In genomic region chrX:68710870-68711576, GRCh38 we compare ENCODE assay signal across 9 cellular contexts.
DNase-seq lines count a peak whose midpoint lies in the region; ATAC-seq and TF ChIP-seq lines count a peak whose summit lies in the region.
"Had no signal": no experiment of that assay in that cellular context is flagged by ENCODE, and none has a peak within 500 bp of the region (broad histone marks: within the 10 kb centered on the region; RNA-seq: fewer than 3 reads in every experiment).

No MANE protein-coding gene starts in this region.

- no peak overlapping the region for H2AFZ ChIP-seq in GM23338

- H3K4me1 ChIP-seq in GM23338 (ENCODE audit: insufficient read depth): 0 out of 2 replicates have a peak, but pooled peaks cover 12% of the 10 kb centered on the region
- no peaks in the 10 kb centered on the region for H3K4me1 ChIP-seq in Peyer's patch
- H3K4me1 ChIP-seq in esophagus muscularis mucosa: peaks cover 0 to 5% (median 4%) of the 10 kb centered on the region in 4 donors

- no peaks in the 10 kb centered on the region for H3K27me3 ChIP-seq in GM23338 (ENCODE audit: insufficient read depth)
- H3K27me3 ChIP-seq in Peyer's patch: no peaks in the 10 kb centered on the region
- H3K27me3 ChIP-seq in esophagus muscularis mucosa: no peaks in the 10 kb centered on the region

- TF ChIP-seq CTCF in GM23338 (conservative IDR thresholded peaks at IDR 0.05; ENCODE audit: low read depth in 2 of 2): peak; percentile 62 to 83
- TF ChIP-seq CTCF in Peyer's patch (IDR thresholded peaks at IDR 0.05): peak in 4 of 6 experiments; percentile 23 to 56 (median 52)
- peak; percentile 22 to 42 (median 24) for TF ChIP-seq CTCF in esophagus muscularis mucosa (IDR thresholded peaks at IDR 0.05)
- peak; percentile 73 for TF ChIP-seq CTCF in progenitor cell of endocrine pancreas (IDR thresholded peaks at IDR 0.05; ENCODE audit: unreplicated experiment)

- intact Hi-C loops in esophagus muscularis mucosa (cut with DNase I): loop anchor here (10.0 kb wide), 1 partner anchor 206 kb away; no protein-coding TSS in a partner anchor

- H3K27me3 Mint-ChIP-seq in GM23338 (ENCODE audit: insufficient read depth, low read depth, poor library complexity): no peaks in the 10 kb centered on the region
- H3K27me3 Mint-ChIP-seq in progenitor cell of endocrine pancreas: no peaks in the 10 kb centered on the region

- peak; percentile 17 to 60 for DNase-seq in NCI-H524 (lab: John Stamatoyannopoulos, UW)
- no peak for DNase-seq in NCI-H524 treated with DMSO at 0.1 percent for 48 hours (lab: John Stamatoyannopoulos, UW)
- peak; percentile 76 for DNase-seq in GM23338 (ENCODE audit: low spot score)
- DNase-seq in Peyer's patch: peak in 2 of 3 donors; percentile 49 to 53
- DNase-seq in esophagus muscularis mucosa (ENCODE audit: extremely low spot score): no peak
- DNase-seq in progenitor cell of endocrine pancreas (ENCODE audit: low spot score, unreplicated experiment): peak; percentile 45

- no peaks in the 10 kb centered on the region for H4K20me1 ChIP-seq in GM23338 (replicated peaks; ENCODE audit: insufficient read depth)

- H3K36me3 ChIP-seq in GM23338 (ENCODE audit: insufficient read depth) (no peaks in the 10 kb centered on the region), Peyer's patch (no peaks in the 10 kb centered on the region), esophagus muscularis mucosa (peaks cover 0 to 30% (median 3%) of the 10 kb centered on the region in 4 donors)

- no peaks in the 10 kb centered on the region for H3K9me3 Mint-ChIP-seq in GM23338
- H3K9me3 Mint-ChIP-seq in progenitor cell of endocrine pancreas (ENCODE audit: low read depth): peaks cover 11% of the 10 kb centered on the region

- H3K36me3 Mint-ChIP-seq in GM23338 (ENCODE audit: low read depth) (no peaks in the 10 kb centered on the region; the same call in 2 of the 3 replicates), progenitor cell of endocrine pancreas (ENCODE audit: insufficient read depth) (no peaks in the 10 kb centered on the region)

- peaks cover 15% of the 10 kb centered on the region for H3K4me1 Mint-ChIP-seq in GM23338
- H3K4me1 Mint-ChIP-seq in progenitor cell of endocrine pancreas (ENCODE audit: low read depth): no peaks in the 10 kb centered on the region

- 46% methylated on average over 4 of the region's 4 CpGs for WGBS in esophagus muscularis mucosa

- H3K9me3 ChIP-seq in Peyer's patch (no peaks in the 10 kb centered on the region), esophagus muscularis mucosa (no peaks in the 10 kb centered on the region)

- H3K27ac Mint-ChIP-seq in GM23338 (no peak overlapping the region), progenitor cell of endocrine pancreas (no peak overlapping the region)

- no peaks in the 10 kb centered on the region for H3F3A ChIP-seq in GM23338 (replicated peaks; ENCODE audit: low read depth)

- no peaks in the 10 kb centered on the region for H3K79me2 ChIP-seq in GM23338 (replicated peaks; ENCODE audit: insufficient read depth)

- H3K4me3 Mint-ChIP-seq in GM23338: no peak overlapping the region
- H3K4me3 Mint-ChIP-seq in progenitor cell of endocrine pancreas (ENCODE audit: low read depth): no peak overlapping the region

- ATAC-seq in GM23338: peak; percentile 86
- no peak for ATAC-seq in HG02623 (IDR thresholded peaks at IDR 0.05; ENCODE audit: unreplicated experiment)
- ATAC-seq in HG02763 (IDR thresholded peaks at IDR 0.05; ENCODE audit: unreplicated experiment): no peak

- H3K4me3 ChIP-seq in GM23338 (no peak overlapping the region), Peyer's patch (no peak overlapping the region), esophagus muscularis mucosa (no peak overlapping the region)
- H3K4me3 ChIP-seq: skin epidermis had no signal

- no peak overlapping the region for H3K4me2 ChIP-seq in GM23338

- H3K27ac ChIP-seq in GM23338 (ENCODE audit: low read depth): no peak overlapping the region
- H3K27ac ChIP-seq in Peyer's patch: no peak overlapping the region
- no peak overlapping the region for H3K27ac ChIP-seq in esophagus muscularis mucosa (replicated peaks in 1 of 4)
- H3K27ac ChIP-seq: skin epidermis had no signal

- TF ChIP-seq EP300 in esophagus muscularis mucosa (IDR thresholded peaks at IDR 0.05): no peak

- H3K9me2 ChIP-seq in GM23338 (ENCODE audit: insufficient read depth): no peaks in the 10 kb centered on the region

- TF ChIP-seq POLR2A in Peyer's patch (IDR thresholded peaks at IDR 0.05): no peak
- TF ChIP-seq POLR2A in esophagus muscularis mucosa (IDR thresholded peaks at IDR 0.05; ENCODE audit: low read depth): no peak

TF ChIP-seq in GM23338, 12 proteins besides CTCF, POLR2A, EP300 and RAD21:
- TF ChIP-seq EZH2 (IDR thresholded peaks at IDR 0.05; ENCODE audit: low read depth, unreplicated experiment): no peak
- TF ChIP-seq STAT1 (IDR thresholded peaks at IDR 0.05; ENCODE audit: unreplicated experiment): no peak
- no peak for TF ChIP-seq ZNF331 (CRISPR knock-in tag; IDR thresholded peaks at IDR 0.05; ENCODE audit: low read depth)
- TF ChIP-seq POLR2AphosphoS5 (IDR thresholded peaks at IDR 0.05; ENCODE audit: low read depth): no peak
- TF ChIP-seq ZNF114 (CRISPR knock-in tag; IDR thresholded peaks at IDR 0.05): no peak
- no peak for TF ChIP-seq REST (IDR thresholded peaks at IDR 0.05; ENCODE audit: unreplicated experiment)
- TF ChIP-seq JUNB (IDR thresholded peaks at IDR 0.05; ENCODE audit: unreplicated experiment): no peak
- TF ChIP-seq ETS1 (IDR thresholded peaks at IDR 0.05): no peak
- TF ChIP-seq NANOG (IDR thresholded peaks at IDR 0.05; ENCODE audit: borderline replicate concordance): no peak
TF ChIP-seq in GM23338: peak in this region for 0.

Comparison
In these comparisons a context has a peak if more than half of its experiments do, and no peak if none do; other contexts are left out.
1. DNase-seq: peak in NCI-H524 (2 of 2), GM23338 (single experiment), Peyer's patch (2 of 3) and progenitor cell of endocrine pancreas (single experiment); none in NCI-H524 treated with DMSO at 0.1 percent for 48 hours (single experiment) and esophagus muscularis mucosa (single experiment).
2. Peak in every context shown above with its lines, with median percentiles within 50 percentile points of each other: CTCF ChIP-seq.